Comparison of ENCODE assay signal across 15 cellular contexts in the genomic region with DNA sequence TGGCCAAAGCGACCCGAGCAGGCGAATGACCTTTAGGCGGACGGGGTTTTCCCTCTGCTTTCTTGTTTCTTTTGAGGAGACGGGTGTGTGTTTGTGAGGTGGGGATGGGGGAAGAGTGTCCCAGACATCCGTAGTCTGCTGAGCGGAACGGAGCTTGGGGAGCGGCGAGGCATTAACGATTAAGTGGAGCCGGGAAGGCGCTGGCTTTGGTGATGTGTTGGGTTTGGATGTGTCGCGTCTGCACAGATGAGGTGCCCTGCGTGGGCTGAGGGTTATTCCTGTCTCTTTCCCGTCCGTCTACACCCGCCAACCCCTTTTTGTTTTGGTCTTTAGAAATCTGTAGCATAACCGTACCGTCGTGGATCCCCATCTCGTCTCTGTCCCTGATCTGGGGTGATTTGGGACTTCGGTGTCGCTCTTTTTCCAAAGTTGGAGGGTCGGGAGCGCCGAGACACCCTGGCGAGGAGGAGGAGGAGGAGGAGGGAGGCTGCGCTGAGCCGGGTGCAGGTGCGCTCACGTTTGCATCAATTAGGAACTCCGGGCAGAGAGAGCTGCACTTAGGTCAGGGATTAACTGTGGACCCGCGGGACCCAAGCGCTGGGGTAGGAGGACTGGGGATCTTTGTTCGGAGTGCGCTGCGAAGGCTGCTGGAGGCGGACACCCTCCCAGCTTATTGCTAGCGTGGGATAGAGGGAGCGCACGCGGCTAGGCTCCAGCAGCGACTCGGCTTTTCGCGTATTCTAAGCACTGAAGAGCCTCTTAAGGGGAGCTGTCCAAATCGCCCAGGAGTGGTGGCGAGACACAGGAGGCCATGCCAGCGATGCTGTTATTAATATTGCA.
DNase-seq lines count a peak whose midpoint lies in the region; ATAC-seq and TF ChIP-seq lines count a peak whose summit lies in the region.
"Had no signal": no experiment of that assay in that cellular context is flagged by ENCODE, and none has a peak within 500 bp of the region (broad histone marks: within the 10 kb centered on the region; RNA-seq: fewer than 3 reads in every experiment).

No MANE protein-coding gene starts in this region.

- peak overlapping the region; percentile 87 for H3K4me2 ChIP-seq in smooth muscle cell
- H3K4me2 ChIP-seq in osteoblast (ENCODE audit: insufficient read depth, low read length): no peak overlapping the region

- H2AFZ ChIP-seq in smooth muscle cell (ENCODE audit: low read depth) (no peak overlapping the region), osteoblast (ENCODE audit: low read length) (no peak overlapping the region)

- ATAC-seq in WTC11: peak; percentile 16
- ATAC-seq: effector memory CD8-positive, alpha-beta T cell had no signal

- TF ChIP-seq CTCF in WTC11 (IDR thresholded peaks at IDR 0.05) (no peak), smooth muscle cell (IDR thresholded peaks at IDR 0.05; ENCODE audit: borderline replicate concordance, insufficient read depth, poor library complexity, severe bottlenecking) (no peak), osteoblast (IDR thresholded peaks at IDR 0.05; ENCODE audit: extremely low read depth, low read depth, low read length) (no peak)

- 4% methylated on average over 52 of the region's 53 CpGs for WGBS in smooth muscle cell (ENCODE audit: low lambda C conversion rate)

- H3K27ac Mint-ChIP-seq in WTC11: no peak overlapping the region
- H3K27ac Mint-ChIP-seq: activated naive CD8-positive, alpha-beta T cell; effector memory CD8-positive, alpha-beta T cell had no signal

- H3K9me3 ChIP-seq in smooth muscle cell (replicated peaks; ENCODE audit: low read depth) (no peaks in the 10 kb centered on the region), osteoblast (ENCODE audit: low read depth, low read length) (no peaks in the 10 kb centered on the region)
- H3K9me3 ChIP-seq: neutrophil, thoracic aorta had no signal

- H3K4me3 ChIP-seq in smooth muscle cell (peak overlapping the region; percentile 62), osteoblast (ENCODE audit: insufficient read depth, low read length) (no peak overlapping the region)
- H3K4me3 ChIP-seq: thoracic aorta had no signal

- H3K27me3 Mint-ChIP-seq in WTC11 (ENCODE audit: low read depth): peaks cover 44% of the 10 kb centered on the region

- H3K36me3 ChIP-seq in smooth muscle cell (ENCODE audit: low read depth): no peaks in the 10 kb centered on the region
- H3K36me3 ChIP-seq in osteoblast (ENCODE audit: insufficient read depth, low read length): no peaks in the 10 kb centered on the region
- H3K36me3 ChIP-seq: neutrophil, thoracic aorta had no signal

- H3K9ac ChIP-seq in smooth muscle cell (ENCODE audit: low read depth): no peak overlapping the region

- POLR2A ChIA-PET in WTC11 (lab: Charles Lee): no interaction called here

- peaks cover 6% of the 10 kb centered on the region; the same call in 1 of the 2 replicates for H3K36me3 Mint-ChIP-seq in WTC11
- H3K36me3 Mint-ChIP-seq: activated naive CD8-positive, alpha-beta T cell had no signal

- peaks cover 16% of the 10 kb centered on the region for H3K4me1 Mint-ChIP-seq in WTC11

- H3K4me3 Mint-ChIP-seq in WTC11: peak overlapping the region; percentile 81
- H3K4me3 Mint-ChIP-seq: activated naive CD8-positive, alpha-beta T cell; effector memory CD8-positive, alpha-beta T cell had no signal

- peaks cover 4% of the 10 kb centered on the region for H3F3A ChIP-seq in smooth muscle cell (ENCODE audit: low read depth)

- H3K4me1 ChIP-seq in smooth muscle cell (ENCODE audit: low read depth): peaks cover 15% of the 10 kb centered on the region
- H3K4me1 ChIP-seq in osteoblast (ENCODE audit: insufficient read depth, low read length): no peaks in the 10 kb centered on the region

- no peak overlapping the region for H3K27ac ChIP-seq in smooth muscle cell (ENCODE audit: low read depth)
- H3K27ac ChIP-seq in osteoblast (ENCODE audit: low read depth, low read length): no peak overlapping the region
- H3K27ac ChIP-seq: neutrophil, thoracic aorta had no signal

- H3K79me2 ChIP-seq in smooth muscle cell (ENCODE audit: low read depth) (no peaks in the 10 kb centered on the region), osteoblast (ENCODE audit: insufficient read depth, low read length) (no peaks in the 10 kb centered on the region)

- H3K9me3 Mint-ChIP-seq in WTC11: peaks cover 6% of the 10 kb centered on the region; the same call in 1 of the 2 replicates

- H3K27me3 ChIP-seq in smooth muscle cell (ENCODE audit: low read depth) (peaks cover 69% of the 10 kb centered on the region), osteoblast (ENCODE audit: insufficient read depth, low read length) (peaks cover 4% of the 10 kb centered on the region)

- H4K20me1 ChIP-seq in smooth muscle cell (ENCODE audit: low read depth) (no peaks in the 10 kb centered on the region), osteoblast (ENCODE audit: insufficient read depth, low read length) (no peaks in the 10 kb centered on the region)

- CTCF ChIA-PET in WTC11 (lab: Charles Lee): no interaction called here

- DNase-seq in NCI-H1105 treated with DMSO at 0.1 percent for 48 hours (lab: John Stamatoyannopoulos, UW) (peak; percentile 21), NCI-H1105 (lab: John Stamatoyannopoulos, UW) (no peak), WTC11 (ENCODE audit: low spot score) (peak; percentile 23), left kidney (ENCODE audit: low read depth, low spot score) (peak; percentile 71), smooth muscle cell (lab: John Stamatoyannopoulos, UW; ENCODE audit: unreplicated experiment) (no peak), NK-92 (lab: John Stamatoyannopoulos, UW; ENCODE audit: unreplicated experiment) (no peak), OCI-M2 (lab: John Stamatoyannopoulos, UW; ENCODE audit: unreplicated experiment) (no peak), osteoblast (ENCODE audit: insufficient read length, low spot score, missing footprints) (no peak)
- DNase-seq: DND-41; effector memory CD8-positive, alpha-beta T cell; NCI-H345; stimulated activated CD4-positive, alpha-beta T cell treated with anti-CD3 and anti-CD28 coated beads, Interleukin-4, amount 100 ng/mL, for 4 hours had no signal

TF ChIP-seq in WTC11, 78 proteins besides CTCF, POLR2A, EP300 and RAD21:
- TF ChIP-seq KAT7 (CRISPR knock-in tag; IDR thresholded peaks at IDR 0.05; ENCODE audit: borderline replicate concordance) (no peak), NR3C1 (CRISPR knock-in tag; conservative IDR thresholded peaks at IDR 0.05; ENCODE audit: low read depth) (no peak), NFATC4 (CRISPR knock-in tag; IDR thresholded peaks at IDR 0.05) (no peak), SP1 (CRISPR knock-in tag; conservative IDR thresholded peaks at IDR 0.05) (no peak), JAZF1 (CRISPR knock-in tag; IDR thresholded peaks at IDR 0.05) (no peak), ZNF263 (CRISPR knock-in tag; IDR thresholded peaks at IDR 0.05; ENCODE audit: low read depth) (no peak), ZNF671 (CRISPR knock-in tag; IDR thresholded peaks at IDR 0.05) (no peak), ATF1 (CRISPR knock-in tag; IDR thresholded peaks at IDR 0.05) (no peak), GTF2I (CRISPR knock-in tag; conservative IDR thresholded peaks at IDR 0.05) (no peak), GABPB1 (CRISPR knock-in tag; IDR thresholded peaks at IDR 0.05) (no peak)
- TF ChIP-seq, protein P1, sequence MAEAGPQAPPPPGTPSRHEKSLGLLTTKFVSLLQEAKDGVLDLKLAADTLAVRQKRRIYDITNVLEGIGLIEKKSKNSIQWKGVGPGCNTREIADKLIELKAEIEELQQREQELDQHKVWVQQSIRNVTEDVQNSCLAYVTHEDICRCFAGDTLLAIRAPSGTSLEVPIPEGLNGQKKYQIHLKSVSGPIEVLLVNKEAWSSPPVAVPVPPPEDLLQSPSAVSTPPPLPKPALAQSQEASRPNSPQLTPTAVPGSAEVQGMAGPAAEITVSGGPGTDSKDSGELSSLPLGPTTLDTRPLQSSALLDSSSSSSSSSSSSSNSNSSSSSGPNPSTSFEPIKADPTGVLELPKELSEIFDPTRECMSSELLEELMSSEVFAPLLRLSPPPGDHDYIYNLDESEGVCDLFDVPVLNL (CRISPR knock-in tag; IDR thresholded peaks at IDR 0.05; ENCODE audit: borderline replicate concordance, low read depth): no peak; the same call in 1 of the 2 replicates
- TF ChIP-seq, protein P2, sequence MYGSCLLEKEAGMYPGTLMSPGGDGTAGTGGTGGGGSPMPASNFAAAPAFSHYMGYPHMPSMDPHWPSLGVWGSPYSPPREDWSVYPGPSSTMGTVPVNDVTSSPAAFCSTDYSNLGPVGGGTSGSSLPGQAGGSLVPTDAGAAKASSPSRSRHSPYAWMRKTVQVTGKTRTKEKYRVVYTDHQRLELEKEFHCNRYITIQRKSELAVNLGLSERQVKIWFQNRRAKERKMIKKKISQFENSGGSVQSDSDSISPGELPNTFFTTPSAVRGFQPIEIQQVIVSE (CRISPR knock-in tag; IDR thresholded peaks at IDR 0.05; ENCODE audit: borderline replicate concordance): no peak
- TF ChIP-seq, protein P3, sequence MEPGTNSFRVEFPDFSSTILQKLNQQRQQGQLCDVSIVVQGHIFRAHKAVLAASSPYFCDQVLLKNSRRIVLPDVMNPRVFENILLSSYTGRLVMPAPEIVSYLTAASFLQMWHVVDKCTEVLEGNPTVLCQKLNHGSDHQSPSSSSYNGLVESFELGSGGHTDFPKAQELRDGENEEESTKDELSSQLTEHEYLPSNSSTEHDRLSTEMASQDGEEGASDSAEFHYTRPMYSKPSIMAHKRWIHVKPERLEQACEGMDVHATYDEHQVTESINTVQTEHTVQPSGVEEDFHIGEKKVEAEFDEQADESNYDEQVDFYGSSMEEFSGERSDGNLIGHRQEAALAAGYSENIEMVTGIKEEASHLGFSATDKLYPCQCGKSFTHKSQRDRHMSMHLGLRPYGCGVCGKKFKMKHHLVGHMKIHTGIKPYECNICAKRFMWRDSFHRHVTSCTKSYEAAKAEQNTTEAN (CRISPR knock-in tag; IDR thresholded peaks at IDR 0.05): no peak
- TF ChIP-seq, protein P4, sequence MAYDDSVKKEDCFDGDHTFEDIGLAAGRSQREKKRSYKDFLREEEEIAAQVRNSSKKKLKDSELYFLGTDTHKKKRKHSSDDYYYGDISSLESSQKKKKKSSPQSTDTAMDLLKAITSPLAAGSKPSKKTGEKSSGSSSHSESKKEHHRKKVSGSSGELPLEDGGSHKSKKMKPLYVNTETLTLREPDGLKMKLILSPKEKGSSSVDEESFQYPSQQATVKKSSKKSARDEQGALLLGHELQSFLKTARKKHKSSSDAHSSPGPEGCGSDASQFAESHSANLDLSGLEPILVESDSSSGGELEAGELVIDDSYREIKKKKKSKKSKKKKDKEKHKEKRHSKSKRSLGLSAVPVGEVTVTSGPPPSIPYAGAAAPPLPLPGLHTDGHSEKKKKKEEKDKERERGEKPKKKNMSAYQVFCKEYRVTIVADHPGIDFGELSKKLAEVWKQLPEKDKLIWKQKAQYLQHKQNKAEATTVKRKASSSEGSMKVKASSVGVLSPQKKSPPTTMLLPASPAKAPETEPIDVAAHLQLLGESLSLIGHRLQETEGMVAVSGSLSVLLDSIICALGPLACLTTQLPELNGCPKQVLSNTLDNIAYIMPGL (CRISPR knock-in tag; IDR thresholded peaks at IDR 0.05): no peak

Comparison
In these comparisons a context has a peak if more than half of its experiments do, and no peak if none do; other contexts are left out.
1. DNase-seq: peak in NCI-H1105 treated with DMSO at 0.1 percent for 48 hours (single experiment), WTC11 (single experiment) and left kidney (single experiment); none in NCI-H1105 (single experiment), smooth muscle cell (single experiment), NK-92 (single experiment), OCI-M2 (single experiment) and osteoblast (single experiment).